In the genomic region with DNA sequence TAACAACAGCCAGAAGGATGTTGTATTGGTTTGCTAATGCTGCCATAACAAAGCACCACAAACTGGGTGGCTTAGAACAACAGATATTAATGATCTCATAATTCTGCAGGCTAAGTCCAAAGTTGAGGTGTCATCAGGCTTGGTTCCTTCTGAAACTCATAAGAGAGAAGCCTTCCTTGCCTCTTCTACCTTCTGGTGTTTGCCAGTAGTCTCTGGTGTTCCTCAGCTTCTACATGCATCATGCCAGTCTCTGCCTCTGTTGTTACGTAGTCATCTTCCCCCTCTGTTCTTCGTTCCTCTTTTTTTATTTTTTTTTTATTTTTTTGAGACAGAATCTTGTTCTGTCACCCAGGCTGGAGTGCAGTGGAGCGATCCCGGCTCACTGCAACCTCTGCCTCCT, we compare ENCODE assay signal across 1 cellular context.
TF ChIP-seq lines count a peak whose summit lies in the region.

No MANE protein-coding gene starts in this region.

TF ChIP-seq in GM23338, 12 proteins besides CTCF, POLR2A, EP300 and RAD21 (continued from another document):
- TF ChIP-seq, protein P1, sequence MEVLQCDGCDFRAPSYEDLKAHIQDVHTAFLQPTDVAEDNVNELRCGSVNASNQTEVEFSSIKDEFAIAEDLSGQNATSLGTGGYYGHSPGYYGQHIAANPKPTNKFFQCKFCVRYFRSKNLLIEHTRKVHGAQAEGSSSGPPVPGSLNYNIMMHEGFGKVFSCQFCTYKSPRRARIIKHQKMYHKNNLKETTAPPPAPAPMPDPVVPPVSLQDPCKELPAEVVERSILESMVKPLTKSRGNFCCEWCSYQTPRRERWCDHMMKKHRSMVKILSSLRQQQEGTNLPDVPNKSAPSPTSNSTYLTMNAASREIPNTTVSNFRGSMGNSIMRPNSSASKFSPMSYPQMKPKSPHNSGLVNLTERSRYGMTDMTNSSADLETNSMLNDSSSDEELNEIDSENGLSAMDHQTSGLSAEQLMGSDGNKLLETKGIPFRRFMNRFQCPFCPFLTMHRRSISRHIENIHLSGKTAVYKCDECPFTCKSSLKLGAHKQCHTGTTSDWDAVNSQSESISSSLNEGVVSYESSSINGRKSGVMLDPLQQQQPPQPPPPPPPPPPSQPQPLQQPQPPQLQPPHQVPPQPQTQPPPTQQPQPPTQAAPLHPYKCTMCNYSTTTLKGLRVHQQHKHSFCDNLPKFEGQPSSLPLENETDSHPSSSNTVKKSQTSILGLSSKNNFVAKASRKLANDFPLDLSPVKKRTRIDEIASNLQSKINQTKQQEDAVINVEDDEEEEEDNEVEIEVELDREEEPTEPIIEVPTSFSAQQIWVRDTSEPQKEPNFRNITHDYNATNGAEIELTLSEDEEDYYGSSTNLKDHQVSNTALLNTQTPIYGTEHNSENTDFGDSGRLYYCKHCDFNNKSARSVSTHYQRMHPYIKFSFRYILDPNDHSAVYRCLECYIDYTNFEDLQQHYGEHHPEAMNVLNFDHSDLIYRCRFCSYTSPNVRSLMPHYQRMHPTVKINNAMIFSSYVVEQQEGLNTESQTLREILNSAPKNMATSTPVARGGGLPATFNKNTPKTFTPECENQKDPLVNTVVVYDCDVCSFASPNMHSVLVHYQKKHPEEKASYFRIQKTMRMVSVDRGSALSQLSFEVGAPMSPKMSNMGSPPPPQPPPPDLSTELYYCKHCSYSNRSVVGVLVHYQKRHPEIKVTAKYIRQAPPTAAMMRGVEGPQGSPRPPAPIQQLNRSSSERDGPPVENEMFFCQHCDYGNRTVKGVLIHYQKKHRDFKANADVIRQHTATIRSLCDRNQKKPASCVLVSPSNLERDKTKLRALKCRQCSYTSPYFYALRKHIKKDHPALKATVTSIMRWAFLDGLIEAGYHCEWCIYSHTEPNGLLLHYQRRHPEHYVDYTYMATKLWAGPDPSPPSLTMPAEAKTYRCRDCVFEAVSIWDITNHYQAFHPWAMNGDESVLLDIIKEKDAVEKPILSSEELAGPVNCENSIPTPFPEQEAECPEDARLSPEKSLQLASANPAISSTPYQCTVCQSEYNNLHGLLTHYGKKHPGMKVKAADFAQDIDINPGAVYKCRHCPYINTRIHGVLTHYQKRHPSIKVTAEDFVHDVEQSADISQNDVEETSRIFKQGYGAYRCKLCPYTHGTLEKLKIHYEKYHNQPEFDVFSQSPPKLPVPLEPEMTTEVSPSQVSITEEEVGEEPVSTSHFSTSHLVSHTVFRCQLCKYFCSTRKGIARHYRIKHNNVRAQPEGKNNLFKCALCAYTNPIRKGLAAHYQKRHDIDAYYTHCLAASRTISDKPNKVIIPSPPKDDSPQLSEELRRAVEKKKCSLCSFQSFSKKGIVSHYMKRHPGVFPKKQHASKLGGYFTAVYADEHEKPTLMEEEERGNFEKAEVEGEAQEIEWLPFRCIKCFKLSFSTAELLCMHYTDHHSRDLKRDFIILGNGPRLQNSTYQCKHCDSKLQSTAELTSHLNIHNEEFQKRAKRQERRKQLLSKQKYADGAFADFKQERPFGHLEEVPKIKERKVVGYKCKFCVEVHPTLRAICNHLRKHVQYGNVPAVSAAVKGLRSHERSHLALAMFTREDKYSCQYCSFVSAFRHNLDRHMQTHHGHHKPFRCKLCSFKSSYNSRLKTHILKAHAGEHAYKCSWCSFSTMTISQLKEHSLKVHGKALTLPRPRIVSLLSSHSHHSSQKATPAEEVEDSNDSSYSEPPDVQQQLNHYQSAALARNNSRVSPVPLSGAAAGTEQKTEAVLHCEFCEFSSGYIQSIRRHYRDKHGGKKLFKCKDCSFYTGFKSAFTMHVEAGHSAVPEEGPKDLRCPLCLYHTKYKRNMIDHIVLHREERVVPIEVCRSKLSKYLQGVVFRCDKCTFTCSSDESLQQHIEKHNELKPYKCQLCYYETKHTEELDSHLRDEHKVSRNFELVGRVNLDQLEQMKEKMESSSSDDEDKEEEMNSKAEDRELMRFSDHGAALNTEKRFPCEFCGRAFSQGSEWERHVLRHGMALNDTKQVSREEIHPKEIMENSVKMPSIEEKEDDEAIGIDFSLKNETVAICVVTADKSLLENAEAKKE (CRISPR knock-in tag; IDR thresholded peaks at IDR 0.05), result no peak
